In the genomic region with DNA sequence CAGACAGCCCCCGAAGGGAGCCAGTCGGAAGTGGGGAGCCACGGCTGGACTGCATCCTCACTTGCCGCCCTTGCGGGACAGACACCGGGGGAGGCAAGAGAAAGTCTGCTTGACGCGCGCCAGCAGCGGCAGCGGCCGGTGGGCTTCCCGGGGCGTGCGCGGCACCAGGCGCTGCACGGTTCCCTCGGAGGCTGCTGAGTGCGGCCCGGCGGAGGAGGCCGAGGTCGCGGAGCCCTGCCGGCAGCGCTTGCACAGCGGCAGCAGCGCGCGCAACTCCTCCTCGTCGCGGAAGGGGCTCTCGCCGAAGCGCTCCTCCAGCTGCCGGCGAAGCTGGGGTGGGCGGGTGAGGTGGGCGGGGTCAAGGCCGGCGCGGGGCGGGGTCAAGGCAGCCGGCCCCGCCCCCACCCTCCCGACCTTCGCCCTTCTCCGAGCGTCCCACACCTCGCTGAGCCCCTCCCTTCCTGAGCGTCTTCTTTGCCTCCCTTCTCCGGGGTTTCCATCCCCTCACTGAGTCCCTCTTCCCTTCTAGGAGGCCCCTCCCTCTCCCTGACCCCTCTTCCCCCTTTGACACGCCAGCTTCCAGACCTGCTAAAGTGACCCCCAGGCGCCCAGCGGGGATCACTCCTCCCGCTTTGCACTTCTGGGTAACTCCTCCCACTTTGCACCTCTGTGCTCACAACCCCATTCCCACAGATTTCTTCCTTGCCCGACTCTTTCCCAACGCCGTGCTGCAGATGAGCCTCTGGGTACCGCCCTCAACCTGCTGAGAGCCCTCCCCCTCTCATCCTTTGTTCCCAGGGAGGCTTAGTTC, we compare ENCODE assay signal across 8 cellular contexts. TPM values are rescaled to one million over a fixed set of nuclear protein-coding genes. Genes with fewer than 3 reads are reported as not detected.
A peak's percentile ranks its signal among the peaks of the same experiment; 100 is the strongest.
DNase-seq lines count a peak whose midpoint lies in the region; ATAC-seq and TF ChIP-seq lines count a peak whose summit lies in the region.

No MANE protein-coding gene starts in this region.

- no peak overlapping the region for H3K27ac Mint-ChIP-seq in CD8-positive, alpha-beta T cell

- DNase-seq in CD8-positive, alpha-beta T cell = peak; percentile 47 to 76 (median 61)
- DNase-seq in HFF-Myc (ENCODE audit: extremely low read depth, low read depth) (no peak), NCI-H446 treated with DMSO at 0.1 percent for 48 hours (lab: John Stamatoyannopoulos, UW) (peak; percentile 15)
- peak; percentile 62 to 64 for DNase-seq in activated CD4-positive, alpha-beta T cell treated with anti-CD3 and anti-CD28 coated beads, Interleukin-2, amount 50 U/mL, for 48 hours
- peak; percentile 46 for DNase-seq in effector CD4-positive, alpha-beta T cell
- peak; percentile 31 to 50 for DNase-seq in stimulated activated CD8-positive, alpha-beta memory T cell treated with anti-CD3 and anti-CD28 coated beads, Interleukin-2, amount 100 ng/mL, for 1 hour (ENCODE audit: low read depth in 2 of 2)

- H3K9me3 Mint-ChIP-seq in CD8-positive, alpha-beta T cell = no peaks in the 10 kb centered on the region

- no peak overlapping the region for H3K27ac ChIP-seq in CD8-positive, alpha-beta T cell (ENCODE audit: low read depth, low read length)
- H3K27ac ChIP-seq in mesodermal cell (ENCODE audit: low read depth, low read length, severe bottlenecking) = peak overlapping the region; percentile 39

- intact Hi-C loops in CD8-positive, alpha-beta T cell (cut with DNase I, micrococcal nuclease) = no loop called here

- H3K9me3 ChIP-seq in CD8-positive, alpha-beta T cell (ENCODE audit: low read length) = no peaks in the 10 kb centered on the region
- H3K9me3 ChIP-seq in mesodermal cell (ENCODE audit: control insufficient read depth, low read length) = no peaks in the 10 kb centered on the region

- H3K27me3 ChIP-seq in CD8-positive, alpha-beta T cell (ENCODE audit: insufficient read depth, low read length) = peaks cover 16% of the 10 kb centered on the region

- H3K4me1 ChIP-seq in CD8-positive, alpha-beta T cell (ENCODE audit: insufficient read depth, low read length) = peaks cover 9% of the 10 kb centered on the region
- peaks cover 9% of the 10 kb centered on the region for H3K4me1 ChIP-seq in mesodermal cell (ENCODE audit: control insufficient read depth, insufficient read depth, low read length, poor library complexity, severe bottlenecking)

- H3K36me3 Mint-ChIP-seq in CD8-positive, alpha-beta T cell = no peaks in the 10 kb centered on the region

- H3K4me3 Mint-ChIP-seq in CD8-positive, alpha-beta T cell = peak overlapping the region; percentile 78

- 2% methylated on average over 22 to 44 of the region's 62 CpGs for WGBS in mesodermal cell (ENCODE audit: insufficient coverage in 2 of 2), 2 experiments

- no peaks in the 10 kb centered on the region for H3K36me3 ChIP-seq in CD8-positive, alpha-beta T cell (ENCODE audit: insufficient read depth, low read length)
- H3K36me3 ChIP-seq in mesodermal cell (ENCODE audit: control insufficient read depth, insufficient read depth, low read length) = no peaks in the 10 kb centered on the region

- peaks cover 11% of the 10 kb centered on the region for H3K4me1 Mint-ChIP-seq in CD8-positive, alpha-beta T cell (ENCODE audit: low read depth)

- peak overlapping the region; percentile 43 for H3K4me3 ChIP-seq in CD8-positive, alpha-beta T cell (ENCODE audit: low read depth, low read length)
- H3K4me3 ChIP-seq in HFF-Myc (replicated peaks; ENCODE audit: low read depth, low read length) = peak overlapping the region; percentile 31
- peak overlapping the region; percentile 53 for H3K4me3 ChIP-seq in mesodermal cell (ENCODE audit: extremely low read depth, insufficient read depth, low read length, poor library complexity, severe bottlenecking)

- TF ChIP-seq CTCF in CD8-positive, alpha-beta T cell (IDR thresholded peaks at IDR 0.05) = no peak
- no peak for TF ChIP-seq CTCF in HFF-Myc (IDR thresholded peaks at IDR 0.05; ENCODE audit: low read depth, low read length, missing control alignments)

- POLR2A ChIA-PET in CD8-positive, alpha-beta T cell (lab: Charles Lee) = no interaction called here

- peak; percentile 93 for ATAC-seq in CD8-positive, alpha-beta T cell
- ATAC-seq in GM19023 (IDR thresholded peaks at IDR 0.05; ENCODE audit: unreplicated experiment) = no peak

- CTCF ChIA-PET in CD8-positive, alpha-beta T cell (lab: Charles Lee) = interaction anchor here (0.6 to 4.9 kb wide), 3 partner anchors 9 to 22 kb away, joined by 3 to 30 read pairs (median 7); no protein-coding TSS in a partner anchor

- H3K27me3 Mint-ChIP-seq in CD8-positive, alpha-beta T cell (ENCODE audit: low read depth) = peaks cover 28% of the 10 kb centered on the region

RNA-seq across cellular contexts. Expression of gene DUSP15, which starts 8.8 kb away (rescaled TPM):
- total RNA-seq in CD8-positive, alpha-beta T cell = not detected
- 4.1 TPM for polyA plus RNA-seq in mesodermal cell (2013, experiment 1 of 2)
- polyA plus RNA-seq in mesodermal cell (2013, experiment 2 of 2) = 3.2 TPM

RNA-seq across cellular contexts. Expression of gene TTLL9, which starts 8.9 kb away (rescaled TPM):
- not detected for total RNA-seq in CD8-positive, alpha-beta T cell
- 0.29 TPM for polyA plus RNA-seq in mesodermal cell (2013, experiment 1 of 2)
- polyA plus RNA-seq in mesodermal cell (2013, experiment 2 of 2) = 0.40 TPM

RNA-seq across cellular contexts. Expression of gene FOXS1, which starts 16.1 kb away (rescaled TPM):
- not detected for total RNA-seq in CD8-positive, alpha-beta T cell
- 6.4 TPM for polyA plus RNA-seq in mesodermal cell (2013, experiment 1 of 2)
- 5.0 TPM for polyA plus RNA-seq in mesodermal cell (2013, experiment 2 of 2)

RNA-seq across cellular contexts. Expression of gene MYLK2, which starts 42.4 kb away (rescaled TPM):
- not detected for total RNA-seq in CD8-positive, alpha-beta T cell
- 0.18 TPM for polyA plus RNA-seq in mesodermal cell (2013, experiment 1 of 2)
- 0.35 TPM for polyA plus RNA-seq in mesodermal cell (2013, experiment 2 of 2)
